In the genomic region with DNA sequence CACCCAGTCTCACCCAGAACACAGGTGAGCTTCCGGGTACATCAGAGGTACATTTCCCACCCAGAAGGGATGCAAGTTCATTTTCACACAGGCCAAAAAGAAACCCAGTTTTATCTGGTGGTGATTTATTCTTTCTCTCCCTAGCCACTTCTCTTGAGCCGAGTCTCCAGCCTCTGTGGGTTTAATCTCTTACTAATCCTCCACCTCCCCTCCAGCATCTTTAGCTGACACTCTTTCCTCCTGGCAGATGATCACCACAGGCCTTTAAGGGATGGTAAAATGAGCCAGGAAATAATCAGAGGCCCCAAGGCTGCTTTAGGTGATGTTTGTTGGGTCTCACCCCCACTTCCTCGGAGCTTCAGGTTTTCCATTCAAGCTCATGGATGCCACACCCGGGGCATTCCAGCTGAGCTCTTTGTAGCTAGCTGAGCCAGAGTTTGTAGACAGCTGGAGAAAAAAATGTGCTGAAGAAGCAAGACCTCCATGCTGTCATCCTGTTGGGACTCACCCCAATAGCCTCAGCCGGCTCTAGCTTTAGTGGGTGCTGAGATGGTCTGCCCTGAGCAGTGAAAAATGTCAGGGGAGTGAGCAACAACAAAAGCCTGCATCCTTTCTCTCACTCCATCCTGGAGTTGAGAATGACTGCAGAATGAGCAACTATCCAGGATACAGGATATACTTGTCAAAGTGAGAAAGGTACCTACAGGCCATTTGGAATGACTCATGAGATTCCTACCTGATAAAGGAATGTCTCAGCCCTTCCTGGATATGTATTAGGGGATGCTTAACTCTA, we compare ENCODE assay signal across 12 cellular contexts.
DNase-seq lines count a peak whose midpoint lies in the region; ATAC-seq, FAIRE-seq and TF ChIP-seq lines count a peak whose summit lies in the region.
"Had no signal": no experiment of that assay in that cellular context is flagged by ENCODE, and none has a peak within 500 bp of the region (broad histone marks: within the 10 kb centered on the region; RNA-seq: fewer than 3 reads in every experiment).

No MANE protein-coding gene starts in this region.

- H3K4me1 ChIP-seq in K562 (replicated peaks in 1 of 2; ENCODE audit: control insufficient read depth in 2 of 2, insufficient read depth in 2 of 2, low read length in 2 of 2) = peaks cover 0 to 3% of the 10 kb centered on the region in 2 experiments; a peak in 2 of 5 replicates
- peaks cover 54% of the 10 kb centered on the region for H3K4me1 ChIP-seq in mesodermal cell (ENCODE audit: control insufficient read depth, insufficient read depth, low read length, poor library complexity, severe bottlenecking)
- peaks cover 0 to 24% (median 3%) of the 10 kb centered on the region in 6 donors for H3K4me1 ChIP-seq in spleen
- H3K4me1 ChIP-seq in gastroesophageal sphincter = no peaks in the 10 kb centered on the region

- ATAC-seq in K562 (no peak), gastroesophageal sphincter (no peak)

- peaks cover 19% of the 10 kb centered on the region for H3K4me1 Mint-ChIP-seq in T-helper 2 cell treated with Interferon-gamma antibody and Interleukin-4, amounts not matched to agents 5 μg/mL and 100 μg/mL, for 36 hours (ENCODE audit: low read depth)

- H3K36me3 Mint-ChIP-seq in T-helper 2 cell treated with Interferon-gamma antibody and Interleukin-4, amounts not matched to agents 5 μg/mL and 100 μg/mL, for 36 hours (ENCODE audit: low read depth) = no peaks in the 10 kb centered on the region
- H3K36me3 Mint-ChIP-seq: activated naive CD8-positive, alpha-beta T cell treated with anti-CD3 and anti-CD28 coated beads for 36 hours had no signal

- no peak for TF ChIP-seq RAD21 in K562 (CRISPR knock-in tag; conservative IDR thresholded peaks at IDR 0.05 in 1 of 2, IDR thresholded peaks at IDR 0.05 in 1 of 2)

- BruUV-seq in K562 (replicated peaks; lab: Mats Ljungman, UMichigan) = no TSS peak

- no peak overlapping the region for H3K4me2 ChIP-seq in K562 (ENCODE audit: insufficient read depth, low read length)
- H3K4me2 ChIP-seq: KMS-11 had no signal

- intact Hi-C loops in K562 (cut with micrococcal nuclease) = no loop called here
- intact Hi-C loops in spleen (cut with DNase I; ENCODE audit: low total_unique reads) = no loop called here

- CTCF ChIA-PET in K562 (lab: Yijun Ruan, JAX; ENCODE audit: low intra/inter-chr PET ratio) = no interaction called here

- FAIRE-seq in K562 (lab: Jason Lieb, UNC) = no peak

- POLR2A ChIA-PET in K562 (lab: Yijun Ruan, JAX) = interaction anchor here (2.2 kb wide), 1 partner anchor 9 kb away, joined by 10 read pairs; no protein-coding TSS in a partner anchor

- H3K36me3 ChIP-seq in K562 (ENCODE audit: control insufficient read depth, insufficient read depth, low read length) (no peaks in the 10 kb centered on the region), mesodermal cell (ENCODE audit: control insufficient read depth, insufficient read depth, low read length) (no peaks in the 10 kb centered on the region), spleen (no peaks in the 10 kb centered on the region), gastroesophageal sphincter (no peaks in the 10 kb centered on the region)

- H4K20me1 ChIP-seq in K562 (replicated peaks; ENCODE audit: control insufficient read depth, insufficient read depth, low read length) = no peaks in the 10 kb centered on the region

- H3K27me3 ChIP-seq in K562 (ENCODE audit: control insufficient read depth in 2 of 2, insufficient read depth in 2 of 2, low read length in 2 of 2) = peaks cover 7 to 15% of the 10 kb centered on the region in 2 experiments; a peak in 3 of 5 replicates
- no peaks in the 10 kb centered on the region for H3K27me3 ChIP-seq in spleen (replicated peaks in 1 of 7)
- no peaks in the 10 kb centered on the region for H3K27me3 ChIP-seq in gastroesophageal sphincter

- DNase-seq in EH (ENCODE audit: low read depth) (peak; percentile 57), M059J (ENCODE audit: low read depth) (peak; percentile 85), K562 (ENCODE audit: extremely low read depth in 1 of 4, low spot score in 3 of 4) (no peak), spleen (no peak), epidermal melanocyte (ENCODE audit: insufficient read length, low spot score) (no peak)
- no peak for DNase-seq in T-helper 2 cell treated with Interferon-gamma antibody and Interleukin-4, amounts not matched to agents 5 μg/mL and 100 μg/mL, for 36 hours (ENCODE audit: low spot score)
- DNase-seq: activated naive CD8-positive, alpha-beta T cell treated with anti-CD3 and anti-CD28 coated beads for 36 hours; NCI-H2081 treated with DMSO at 0.1 percent for 48 hours had no signal

- H3K9me3 ChIP-seq in K562 (replicated peaks; ENCODE audit: control insufficient read depth, insufficient read depth, low read depth, low read length) (no peaks in the 10 kb centered on the region), mesodermal cell (ENCODE audit: control insufficient read depth, low read length) (no peaks in the 10 kb centered on the region), spleen (no peaks in the 10 kb centered on the region), gastroesophageal sphincter (no peaks in the 10 kb centered on the region)

- no peak overlapping the region for H2AFZ ChIP-seq in K562 (ENCODE audit: low read depth, low read length)

- H3K27ac ChIP-seq in K562 (ENCODE audit: extremely low read depth, low read depth, low read length) = no peak overlapping the region
- H3K27ac ChIP-seq in mesodermal cell (ENCODE audit: low read depth, low read length, severe bottlenecking) = peak overlapping the region; percentile 55
- H3K27ac ChIP-seq in spleen = no peak overlapping the region
- no peak overlapping the region for H3K27ac ChIP-seq in gastroesophageal sphincter
- H3K27ac ChIP-seq: C4-2B, KMS-11 had no signal

- TF ChIP-seq CTCF in K562 (IDR thresholded peaks at IDR 0.05 in 2 of 3, conservative IDR thresholded peaks at IDR 0.05 in 1 of 3; ENCODE audit: insufficient read depth in 2 of 3, low read depth in 1 of 3, low read length in 3 of 3) = no peak
- TF ChIP-seq CTCF in spleen (IDR thresholded peaks at IDR 0.05 in 8 of 11, conservative IDR thresholded peaks at IDR 0.05 in 3 of 11) = no peak
- TF ChIP-seq CTCF in gastroesophageal sphincter (IDR thresholded peaks at IDR 0.05) = no peak

- no peaks in the 10 kb centered on the region for H3K9me3 Mint-ChIP-seq in T-helper 2 cell treated with Interferon-gamma antibody and Interleukin-4, amounts not matched to agents 5 μg/mL and 100 μg/mL, for 36 hours

- H3K79me2 ChIP-seq in K562 (ENCODE audit: control insufficient read depth, insufficient read depth, low read length) = no peaks in the 10 kb centered on the region

- TF ChIP-seq POLR2A in K562 (conservative IDR thresholded peaks at IDR 0.05) (no peak), spleen (IDR thresholded peaks at IDR 0.05) (no peak), gastroesophageal sphincter (IDR thresholded peaks at IDR 0.05) (no peak)

- H3K9me1 ChIP-seq in K562 (ENCODE audit: control insufficient read depth, insufficient read depth, low read length) = no peaks in the 10 kb centered on the region

- no peak overlapping the region for H3K9ac ChIP-seq in K562 (ENCODE audit: insufficient read depth in 1 of 2, low read depth in 2 of 2, low read length in 2 of 2)
- H3K9ac ChIP-seq: KMS-11 had no signal

- WGBS in K562 (ENCODE audit: insufficient coverage, low coverage, missing lambda C conversion rate) = 6% methylated on average over 5 of the region's 5 CpGs
- 65 to 90% methylated on average over 2 to 4 of the region's 5 CpGs for WGBS in mesodermal cell (ENCODE audit: insufficient coverage in 2 of 2), 2 experiments
- 74 to 97% (median 85%) methylated on average over 5 of the region's 5 CpGs for WGBS in spleen, 5 donors
- 61 to 70% methylated on average over 3 to 4 of the region's 5 CpGs for WGBS in gastroesophageal sphincter (ENCODE audit: low coverage in 1 of 2), 2 donors

- H3K27ac Mint-ChIP-seq in T-helper 2 cell treated with Interferon-gamma antibody and Interleukin-4, amounts not matched to agents 5 μg/mL and 100 μg/mL, for 36 hours = no peak overlapping the region
- H3K27ac Mint-ChIP-seq: activated naive CD8-positive, alpha-beta T cell treated with anti-CD3 and anti-CD28 coated beads for 36 hours had no signal

- H3K27me3 Mint-ChIP-seq in T-helper 2 cell treated with Interferon-gamma antibody and Interleukin-4, amounts not matched to agents 5 μg/mL and 100 μg/mL, for 36 hours (ENCODE audit: low read depth) = peaks cover 9% of the 10 kb centered on the region
- H3K27me3 Mint-ChIP-seq: activated naive CD8-positive, alpha-beta T cell treated with anti-CD3 and anti-CD28 coated beads for 36 hours had no signal

- in situ Hi-C loops in K562 (cut with MboI) = no loop called here

- no peak overlapping the region for H3K4me3 Mint-ChIP-seq in T-helper 2 cell treated with Interferon-gamma antibody and Interleukin-4, amounts not matched to agents 5 μg/mL and 100 μg/mL, for 36 hours
- H3K4me3 Mint-ChIP-seq: activated naive CD8-positive, alpha-beta T cell treated with anti-CD3 and anti-CD28 coated beads for 36 hours had no signal

- no peak for TF ChIP-seq EP300 in K562 (IDR thresholded peaks at IDR 0.05; ENCODE audit: low read length)
- no peak for TF ChIP-seq EP300 in gastroesophageal sphincter (IDR thresholded peaks at IDR 0.05)

- H3K4me3 ChIP-seq in K562 (no peak overlapping the region), mesodermal cell (ENCODE audit: extremely low read depth, insufficient read depth, low read length, poor library complexity, severe bottlenecking) (no peak overlapping the region), spleen (no peak overlapping the region), gastroesophageal sphincter (no peak overlapping the region)

TF ChIP-seq in K562, 482 proteins besides CTCF, POLR2A, EP300 and RAD21:
- TF ChIP-seq NCOR1 (IDR thresholded peaks at IDR 0.05) = no peak
- TF ChIP-seq FOSL1 (tag; conservative IDR thresholded peaks at IDR 0.05) = peak; percentile 63; the same call in 1 of the 2 replicates
- TF ChIP-seq, protein P1, sequence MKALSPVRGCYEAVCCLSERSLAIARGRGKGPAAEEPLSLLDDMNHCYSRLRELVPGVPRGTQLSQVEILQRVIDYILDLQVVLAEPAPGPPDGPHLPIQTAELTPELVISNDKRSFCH (CRISPR knock-in tag; IDR thresholded peaks at IDR 0.05) = no peak
- TF ChIP-seq, protein P1 (tag; IDR thresholded peaks at IDR 0.05) = no peak
- peak; percentile 37 for TF ChIP-seq MAFG (tag; conservative IDR thresholded peaks at IDR 0.05)
- TF ChIP-seq BRD4 (IDR thresholded peaks at IDR 0.05) = no peak
- peak; percentile 26; the same call in 1 of the 2 replicates for TF ChIP-seq NFE2 (IDR thresholded peaks at IDR 0.05; ENCODE audit: low read depth)
- TF ChIP-seq MED1 (CRISPR knock-in tag; IDR thresholded peaks at IDR 0.05; ENCODE audit: borderline replicate concordance) = no peak
- TF ChIP-seq NR3C1 (CRISPR knock-in tag; IDR thresholded peaks at IDR 0.05) = no peak

Comparison
In these comparisons a context has a peak if more than half of its experiments do, and no peak if none do; other contexts are left out.
1. DNase-seq: peak in EH (single experiment) and M059J (single experiment); none in K562 (0 of 4), spleen (single experiment), epidermal melanocyte (single experiment) and T-helper 2 cell treated with Interferon-gamma antibody and Interleukin-4, amounts not matched to agents 5 μg/mL and 100 μg/mL, for 36 hours (single experiment).